In genomic region chr6:31397901-31398300, GRCh38 we compare ENCODE assay signal across 1 cellular context.
TF ChIP-seq lines count a peak whose summit lies in the region.

No MANE protein-coding gene starts in this region.

TF ChIP-seq in H1, 55 proteins besides CTCF, POLR2A, EP300 and RAD21:
- TF ChIP-seq USF2 (IDR thresholded peaks at IDR 0.05; ENCODE audit: low read length) = no peak
- TF ChIP-seq TCF12 (IDR thresholded peaks at IDR 0.05; ENCODE audit: low read depth, low read length) = peak; percentile 98
- no peak for TF ChIP-seq CHD2 (IDR thresholded peaks at IDR 0.05; ENCODE audit: low read length)
- peak in 1 of 2 experiments; percentile 7 for TF ChIP-seq BCL11A (IDR thresholded peaks at IDR 0.05; ENCODE audit: low read depth in 2 of 2, low read length in 2 of 2)
- TF ChIP-seq SP1 (IDR thresholded peaks at IDR 0.05; ENCODE audit: low read depth, low read length) = 0 out of 2 replicates have a peak, but pooled peaks have one; percentile 23
- TF ChIP-seq FOSL1 (IDR thresholded peaks at IDR 0.05; ENCODE audit: insufficient read depth, low read depth, low read length) = no peak
- TF ChIP-seq NANOG (IDR thresholded peaks at IDR 0.05; ENCODE audit: insufficient read depth, low read depth, low read length, poor library complexity, severe bottlenecking) = peak; percentile 18
